ENCODE assay signal across 8 cellular contexts in the genomic region with DNA sequence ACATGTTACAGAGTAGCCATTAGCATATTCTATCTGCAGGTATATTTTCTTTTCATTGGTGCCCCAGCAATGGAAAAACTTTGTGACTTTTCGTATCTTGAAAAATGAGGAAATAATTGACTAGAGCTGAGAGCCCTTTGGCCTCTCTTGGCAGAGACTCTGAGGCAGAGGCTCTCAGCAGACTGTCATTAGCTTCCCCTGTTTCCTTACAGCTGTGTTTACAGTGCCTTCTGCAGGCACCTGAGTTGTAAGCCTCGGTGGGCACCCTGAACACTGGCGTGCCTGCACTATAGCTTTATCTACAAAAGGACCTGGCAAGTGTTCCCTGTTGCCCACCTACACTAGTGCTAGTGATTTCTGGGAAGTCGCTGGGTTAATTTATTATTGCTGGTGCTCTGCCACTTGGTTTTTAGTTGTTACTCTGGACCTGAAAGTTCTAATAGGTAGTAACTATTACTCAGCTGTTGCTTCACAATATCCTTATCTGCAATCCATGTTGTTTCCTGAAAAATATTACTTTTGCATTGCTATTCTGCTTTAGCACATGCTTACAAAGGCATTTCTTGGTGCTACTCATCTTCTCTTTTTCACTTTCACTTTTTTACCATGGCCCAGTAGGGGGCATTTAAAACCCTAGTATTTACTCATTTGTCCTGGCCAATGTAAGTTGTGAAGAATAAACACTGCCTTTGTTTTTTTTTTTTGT. TPM values are rescaled to one million over a fixed set of nuclear protein-coding genes. Genes with fewer than 3 reads are reported as not detected.
DNase-seq lines count a peak whose midpoint lies in the region; ATAC-seq, FAIRE-seq and TF ChIP-seq lines count a peak whose summit lies in the region.

No MANE protein-coding gene starts in this region.

- TF ChIP-seq POLR2A in esophagus squamous epithelium (IDR thresholded peaks at IDR 0.05) = no peak

- DNase-seq in BJ (ENCODE audit: low read depth) = no peak
- no peak for DNase-seq in Karpas-422
- DNase-seq in colonic mucosa = peak; percentile 45
- no peak for DNase-seq in frontal cortex (ENCODE audit: low spot score in 2 of 2)
- DNase-seq in SW 1271 (lab: John Stamatoyannopoulos, UW) = no peak
- DNase-seq in iPS-NIHi11 (ENCODE audit: low spot score) = no peak
- no peak for DNase-seq in esophagus squamous epithelium (lab: John Stamatoyannopoulos, UW)

- no peaks in the 10 kb centered on the region for H3K27me3 ChIP-seq in BJ (ENCODE audit: control insufficient read depth, insufficient read depth, low read length)
- H3K27me3 ChIP-seq in Karpas-422 (ENCODE audit: low read length) = no peaks in the 10 kb centered on the region
- no peaks in the 10 kb centered on the region for H3K27me3 ChIP-seq in colonic mucosa
- H3K27me3 ChIP-seq in esophagus squamous epithelium = no peaks in the 10 kb centered on the region

- H3K4me1 ChIP-seq in Karpas-422 (ENCODE audit: low read length) = no peaks in the 10 kb centered on the region
- H3K4me1 ChIP-seq in colonic mucosa = no peaks in the 10 kb centered on the region
- no peaks in the 10 kb centered on the region for H3K4me1 ChIP-seq in esophagus squamous epithelium

- H4K20me1 ChIP-seq in Karpas-422 (ENCODE audit: insufficient read depth, low read depth, low read length) = no peaks in the 10 kb centered on the region

- no peaks in the 10 kb centered on the region for H3K9me2 ChIP-seq in Karpas-422 (replicated peaks; ENCODE audit: insufficient read depth, low read length)

- H3K9me3 ChIP-seq in Karpas-422 (ENCODE audit: low read length) (no peaks in the 10 kb centered on the region), colonic mucosa (no peaks in the 10 kb centered on the region), esophagus squamous epithelium (no peaks in the 10 kb centered on the region)

- TF ChIP-seq CTCF in BJ (IDR thresholded peaks at IDR 0.05; ENCODE audit: insufficient read depth, low read depth, low read length) = 0 out of 2 replicates have a peak, but pooled peaks have one; percentile 8
- no peak for TF ChIP-seq CTCF in colonic mucosa (IDR thresholded peaks at IDR 0.05)
- TF ChIP-seq CTCF in esophagus squamous epithelium (IDR thresholded peaks at IDR 0.05) = no peak

- peak; percentile 62 for ATAC-seq in GM19023 (IDR thresholded peaks at IDR 0.05; ENCODE audit: unreplicated experiment)

- no peaks in the 10 kb centered on the region for H3K79me2 ChIP-seq in Karpas-422 (ENCODE audit: low read length)

- no peak for FAIRE-seq in frontal cortex (lab: Jason Lieb, UNC)

- no peaks in the 10 kb centered on the region for H3K36me3 ChIP-seq in BJ (ENCODE audit: control insufficient read depth, insufficient read depth, low read length)
- H3K36me3 ChIP-seq in Karpas-422 (ENCODE audit: insufficient read depth, low read length) = no peaks in the 10 kb centered on the region
- no peaks in the 10 kb centered on the region for H3K36me3 ChIP-seq in colonic mucosa
- no peaks in the 10 kb centered on the region for H3K36me3 ChIP-seq in esophagus squamous epithelium

- intact Hi-C loops in colonic mucosa (cut with DNase I) (no loop called here), esophagus squamous epithelium (cut with DNase I) (no loop called here)

- no peak overlapping the region for H3K9ac ChIP-seq in Karpas-422 (ENCODE audit: low read length)
- H3K9ac ChIP-seq in colonic mucosa (ENCODE audit: low read depth in 2 of 2, low read length in 2 of 2) = no peak overlapping the region

- POLR2A ChIA-PET in BJ (lab: Charles Lee) = interaction anchor here (0.6 kb wide), 1 partner anchor 13 kb away, joined by 10 read pairs; no protein-coding TSS in a partner anchor

- H3K4me2 ChIP-seq in Karpas-422 (ENCODE audit: low read depth, low read length, poor library complexity, severe bottlenecking) = peak overlapping the region; percentile 4

- no peak overlapping the region for H2AFZ ChIP-seq in Karpas-422 (ENCODE audit: low read length)

- H3K27ac ChIP-seq in Karpas-422 (ENCODE audit: low read length) = no peak overlapping the region
- H3K27ac ChIP-seq in colonic mucosa = no peak overlapping the region
- no peak overlapping the region for H3K27ac ChIP-seq in esophagus squamous epithelium

- CTCF ChIA-PET in BJ (lab: Yijun Ruan, JAX) = interaction anchor here (0.8 kb wide), 1 partner anchor 18 kb away, joined by 3 read pairs; no protein-coding TSS in a partner anchor

- 60 to 74% methylated on average over 4 of the region's 4 CpGs for WGBS in esophagus squamous epithelium, 2 donors

- H3K4me3 ChIP-seq in BJ (ENCODE audit: low read depth, low read length) (no peak overlapping the region), Karpas-422 (ENCODE audit: low read length) (no peak overlapping the region; the same call in 1 of the 2 replicates), colonic mucosa (peak overlapping the region; percentile 4), esophagus squamous epithelium (no peak overlapping the region)

RNA-seq across cellular contexts. Expression of a gene that starts 7.8 kb away (rescaled TPM):
- not detected in 2 replicates for polyA plus RNA-seq in BJ (2011; rRNA removed)
- not detected in 2 replicates for polyA minus RNA-seq in BJ (2011; rRNA and poly(A)+ RNA removed)
- not detected in 2 replicates for total RNA-seq in Karpas-422 (2014; rRNA removed; shearing (Covaris generic); ENCODE audit: low replicate concordance)
- total RNA-seq in colonic mucosa (under 1 TPM; 0.40 to 0.53 TPM), frontal cortex (not detected), esophagus squamous epithelium (1 to 10 TPM in 3 of 4 donors, under 1 TPM in 1; 0.59 to 2.7 (median 2.1) TPM)
